ENCODE assay signal across 8 cellular contexts in genomic region chr2:119826370-119826961, GRCh38.
A peak's percentile ranks its signal among the peaks of the same experiment; 100 is the strongest.
DNase-seq lines count a peak whose midpoint lies in the region; ATAC-seq lines count a peak whose summit lies in the region.

No MANE protein-coding gene starts in this region.

- peak; percentile 81 for ATAC-seq in HG02642 (IDR thresholded peaks at IDR 0.05; ENCODE audit: poor library complexity, unreplicated experiment)
- ATAC-seq in central memory CD8-positive, alpha-beta T cell (replicated peaks; ENCODE audit: extremely low read depth, poor library complexity, severe bottlenecking): peak; percentile 41
- no peak for ATAC-seq in HG02884 (IDR thresholded peaks at IDR 0.05; ENCODE audit: unreplicated experiment)

- no peaks in the 10 kb centered on the region for H3K27me3 Mint-ChIP-seq in central memory CD8-positive, alpha-beta T cell

- in situ Hi-C loops in SK-MEL-5 (cut with HindIII; ENCODE audit: low pct_unique_long_range_greater_than_20kb, low sequenced_read_pairs): no loop called here

- no peak overlapping the region for H3K4me3 Mint-ChIP-seq in central memory CD8-positive, alpha-beta T cell

- H3K9me3 Mint-ChIP-seq in central memory CD8-positive, alpha-beta T cell: peaks cover 5% of the 10 kb centered on the region

- peaks cover 41% of the 10 kb centered on the region for H3K4me1 Mint-ChIP-seq in central memory CD8-positive, alpha-beta T cell

- DNase-seq in stimulated activated naive CD4-positive, alpha-beta T cell (lab: John Stamatoyannopoulos, UW): peak in 5 of 6 experiments; percentile 3 to 44 (median 19)
- no peak for DNase-seq in stimulated activated naive CD4-positive, alpha-beta T cell treated with Interleukin-2 at 50 U/mL for 16 hours (lab: John Stamatoyannopoulos, UW)
- DNase-seq in SK-MEL-5 (ENCODE audit: low read depth, low spot score) (peak; percentile 72), medulla oblongata (ENCODE audit: extremely low spot score) (peak; percentile 63), NCI-H2081 treated with DMSO at 0.1 percent for 48 hours (lab: John Stamatoyannopoulos, UW) (no peak)
- no peak for DNase-seq in central memory CD8-positive, alpha-beta T cell (ENCODE audit: low spot score in 2 of 2)

- no peak overlapping the region for H3K27ac Mint-ChIP-seq in central memory CD8-positive, alpha-beta T cell (ENCODE audit: low read depth)

- H3K36me3 Mint-ChIP-seq in central memory CD8-positive, alpha-beta T cell (ENCODE audit: insufficient read depth): peaks cover 1% of the 10 kb centered on the region

Comparison
In these comparisons a context has a peak if more than half of its experiments do, and no peak if none do; other contexts are left out.
1. DNase-seq: peak in stimulated activated naive CD4-positive, alpha-beta T cell (5 of 6), SK-MEL-5 (single experiment) and medulla oblongata (single experiment); none in stimulated activated naive CD4-positive, alpha-beta T cell treated with Interleukin-2 at 50 U/mL for 16 hours (single experiment), central memory CD8-positive, alpha-beta T cell (0 of 2) and NCI-H2081 treated with DMSO at 0.1 percent for 48 hours (single experiment).